35 cellular contexts compared by ENCODE assay signal in the genomic region with DNA sequence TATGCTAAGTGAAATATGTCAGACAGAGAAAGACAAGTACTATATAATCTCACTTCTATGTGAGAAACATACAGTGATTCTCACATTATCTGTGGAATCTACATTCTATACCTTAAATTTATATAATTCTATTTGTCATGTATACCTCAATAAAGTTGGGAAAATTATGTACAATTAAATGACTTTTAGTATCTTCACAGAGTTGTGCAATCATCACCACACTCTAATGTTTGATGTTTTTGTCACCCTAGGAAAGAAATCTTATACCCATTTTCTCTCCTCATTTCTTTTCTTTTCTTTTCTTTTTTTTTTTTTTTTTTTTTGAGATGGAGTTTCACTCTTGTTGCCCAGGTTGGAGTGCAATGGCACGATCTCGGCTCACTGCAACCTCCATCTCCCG. TPM values are rescaled to one million over a fixed set of nuclear protein-coding genes. Genes with fewer than 3 reads are reported as not detected.
"Had no signal": no experiment of that assay in that cellular context is flagged by ENCODE, and none has a peak within 500 bp of the region (broad histone marks: within the 10 kb centered on the region; RNA-seq: fewer than 3 reads in every experiment).

No MANE protein-coding gene starts in this region.

- FAIRE-seq: astrocyte, bronchial epithelial cell had no signal

- H3K27me3 ChIP-seq: adrenal gland, ascending aorta, body of pancreas, breast epithelium, cardiac muscle cell had no signal

- H3K9me3 ChIP-seq: adrenal gland, ascending aorta, body of pancreas had no signal

- H3K27ac ChIP-seq: adrenal gland, ascending aorta, body of pancreas, brain microvascular endothelial cell, breast epithelium, cardiac muscle cell had no signal

- H3K36me3 ChIP-seq: adrenal gland, ascending aorta, brain microvascular endothelial cell, breast epithelium, cardiac muscle cell had no signal

- DNase-seq: activated effector memory CD4-positive, alpha-beta T cell treated with anti-CD3 and anti-CD28 coated beads, Interleukin-2, amount 50 U/mL, for 16 hours; activated effector memory CD4-positive, alpha-beta T cell treated with Interleukin-2 at 50 U/mL for 16 hours; activated gamma-delta T cell; activated gamma-delta T cell treated with Interleukin-2 at 50 U/mL for 16 hours; activated naive CD4-positive, alpha-beta T cell; activated naive CD4-positive, alpha-beta T cell treated with anti-CD3 and anti-CD28 coated beads for 36 hours; activated naive CD4-positive, alpha-beta T cell treated with anti-CD3 and anti-CD28 coated beads, Interleukin-2, amount 10 ng/mL, durations not matched to agents 7 days and 5 days; activated naive CD4-positive, alpha-beta T cell treated with anti-CD3 and anti-CD28 coated beads, Interleukin-2, amount 50 U/mL, for 16 hours; activated naive CD4-positive, alpha-beta T cell treated with Interleukin-2 at 50 U/mL for 16 hours; activated naive CD8-positive, alpha-beta T cell treated with anti-CD3 and anti-CD28 coated beads for 36 hours; activated naive CD8-positive, alpha-beta T cell treated with anti-CD3 and anti-CD28 coated beads, Interleukin-2, amount 10 ng/mL, durations not matched to agents 7 days and 5 days; activated naive CD8-positive, alpha-beta T cell treated with anti-CD3 and anti-CD28 coated beads, Interleukin-2, amount 50 U/mL, for 24 hours; activated T-cell treated with anti-CD3 and anti-CD28 coated beads, Interleukin-2, amount 50 U/mL, for 24 hours; activated T-cell treated with anti-CD3 and anti-CD28 coated beads, Interleukin-2, amount 50 U/mL, for 4 hours; activated T-cell treated with anti-CD3 and anti-CD28 coated beads, Interleukin-2, amount 50 U/mL, for 48 hours; activated T-cell treated with anti-CD3 and anti-CD28 coated beads, Interleukin-2, amount 50 U/mL, for 72 hours; adrenal gland; amniotic stem cell; amygdala; anterior cingulate cortex; aorta; body of pancreas; brain microvascular endothelial cell; caudate nucleus; central memory CD4-positive, alpha-beta T cell; cerebellar nuclear complex had no signal

- H3K4me1 ChIP-seq: adrenal gland, ascending aorta, body of pancreas, breast epithelium had no signal

- ATAC-seq: activated naive CD4-positive, alpha-beta T cell treated with anti-CD3 and anti-CD28 coated beads, Interleukin-2, amount 50 U/mL, for 72 hours; activated naive CD8-positive, alpha-beta T cell treated with anti-CD3 and anti-CD28 coated beads, Interleukin-2, amount 50 U/mL, for 24 hours; activated T-cell treated with anti-CD3 and anti-CD28 coated beads, Interleukin-2, amount 50 U/mL, for 4 hours; activated T-cell treated with anti-CD3 and anti-CD28 coated beads, Interleukin-2, amount 50 U/mL, for 72 hours; activated T-helper 17 cell treated with anti-CD3 and anti-CD28 coated beads, Interleukin-2, amount 50 U/mL, for 72 hours; body of pancreas had no signal

- H3K4me3 ChIP-seq: adrenal gland, ascending aorta, body of pancreas, breast epithelium, cardiac muscle cell had no signal

RNA-seq across cellular contexts. Expression of gene TINAGL1, which starts 37.0 kb away (rescaled TPM):
- total RNA-seq: activated naive CD4-positive, alpha-beta T cell treated with anti-CD3 and anti-CD28 coated beads for 36 hours; activated naive CD4-positive, alpha-beta T cell treated with anti-CD3 and anti-CD28 coated beads, Interleukin-2, amount 50 U/mL, for 72 hours; activated naive CD8-positive, alpha-beta T cell treated with anti-CD3 and anti-CD28 coated beads for 36 hours; activated naive CD8-positive, alpha-beta T cell treated with anti-CD3 and anti-CD28 coated beads, Interleukin-2, amount 10 ng/mL, durations not matched to agents 7 days and 5 days; activated T-cell treated with anti-CD3 and anti-CD28 coated beads, Interleukin-2, amount 50 U/mL, for 72 hours; activated T-helper 1 cell treated with anti-CD3 and anti-CD28 coated beads, Interleukin-12 subunit alpha, Interleukin-12 subunit beta, Interleukin-2, Interleukin-4 antibody, amounts not matched to agents 30 ng/mL and 10 ng/mL and 1 ng/mL, durations not matched to agents 14 hours and 24 hours and 36 hours; activated T-helper 17 cell treated with anti-CD3 and anti-CD28 coated beads, Interleukin-2, amount 50 U/mL, for 72 hours; activated T-helper 2 cell treated with anti-CD3 and anti-CD28 coated beads, Interferon-gamma antibody, Interleukin-2, Interleukin-4, amounts not matched to agents 10 μg/mL and 5 μg/mL and 100 μg/mL, durations not matched to agents 14 hours and 24 hours and 36 hours had no signal
